Comparison of ENCODE assay signal across 12 cellular contexts in the genomic region with DNA sequence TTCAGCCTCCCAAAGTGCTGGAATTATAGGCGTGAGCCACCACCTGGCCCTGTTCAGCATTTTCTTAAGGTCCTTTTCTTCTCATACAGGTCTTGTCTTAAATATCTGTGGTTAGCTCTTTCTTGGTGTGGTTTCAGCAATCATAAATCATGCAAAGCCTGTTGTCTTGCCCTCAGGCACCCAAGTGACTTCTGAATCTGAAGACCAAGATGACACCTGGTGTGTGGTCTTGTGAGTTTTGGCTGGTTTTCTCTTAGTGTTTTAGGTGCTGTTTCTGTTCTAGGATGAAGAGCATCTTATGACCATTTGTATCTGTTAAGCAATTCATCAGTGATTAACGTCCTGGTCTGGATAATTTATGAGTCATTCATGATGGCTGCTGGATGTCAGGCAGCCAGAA. TPM values are rescaled to one million over a fixed set of nuclear protein-coding genes. Genes with fewer than 3 reads are reported as not detected.
A peak's percentile ranks its signal among the peaks of the same experiment; 100 is the strongest.
DNase-seq lines count a peak whose midpoint lies in the region; ATAC-seq and TF ChIP-seq lines count a peak whose summit lies in the region.
"Had no signal": no experiment of that assay in that cellular context is flagged by ENCODE, and none has a peak within 500 bp of the region (broad histone marks: within the 10 kb centered on the region; RNA-seq: fewer than 3 reads in every experiment).

No MANE protein-coding gene starts in this region.

- no peak overlapping the region for H3K4me3 Mint-ChIP-seq in osteocyte (ENCODE audit: unreplicated experiment)
- H3K4me3 Mint-ChIP-seq: neural crest cell had no signal

- H3K4me1 Mint-ChIP-seq in osteocyte (ENCODE audit: unreplicated experiment): no peaks in the 10 kb centered on the region
- H3K4me1 Mint-ChIP-seq: neural crest cell had no signal

- no peak overlapping the region for H3K27ac Mint-ChIP-seq in osteocyte (ENCODE audit: unreplicated experiment)

- ATAC-seq in GM21390 (IDR thresholded peaks at IDR 0.05; ENCODE audit: unreplicated experiment) (peak; percentile 82), HG03378 (IDR thresholded peaks at IDR 0.05; ENCODE audit: unreplicated experiment) (peak; percentile 68)

- H3K9me3 Mint-ChIP-seq in osteocyte (ENCODE audit: unreplicated experiment): peaks cover 5% of the 10 kb centered on the region
- H3K9me3 Mint-ChIP-seq: neural crest cell had no signal

- 14 to 25% methylated on average over 2 of the region's 2 CpGs for WGBS in lower leg skin, 2 donors

- H3K27me3 Mint-ChIP-seq in osteocyte (ENCODE audit: unreplicated experiment): peaks cover 20% of the 10 kb centered on the region

- DNase-seq in Daoy (ENCODE audit: low read depth) (peak; percentile 21), amniotic epithelial cell (ENCODE audit: low read depth) (peak; percentile 43), osteocyte (ENCODE audit: extremely low spot score, unreplicated experiment) (no peak), lower leg skin (ENCODE audit: low spot score in 2 of 2) (no peak), pons (ENCODE audit: low spot score) (no peak), SW 1271 (lab: John Stamatoyannopoulos, UW) (no peak)
- DNase-seq: activated T-cell treated with anti-CD3 and anti-CD28 coated beads, Interleukin-2, amount 50 U/mL, for 48 hours; COR-L47; stimulated activated CD8-positive, alpha-beta memory T cell treated with anti-CD3 and anti-CD28 coated beads, Interleukin-4, amount 100 ng/mL, for 48 hours had no signal

- H3K4me3 ChIP-seq in lower leg skin (ENCODE audit: low read depth, poor library complexity, severe bottlenecking): no peak overlapping the region

- TF ChIP-seq CTCF in osteocyte (IDR thresholded peaks at IDR 0.05) (no peak), lower leg skin (IDR thresholded peaks at IDR 0.05) (no peak)

- H3K36me3 Mint-ChIP-seq in osteocyte (ENCODE audit: unreplicated experiment): no peaks in the 10 kb centered on the region

- TF ChIP-seq POLR2A in lower leg skin (IDR thresholded peaks at IDR 0.05): no peak

- intact Hi-C loops in lower leg skin (cut with DNase I; ENCODE audit: low total_unique reads): no loop called here

RNA-seq across cellular contexts. Expression of a gene that starts 12.5 kb away (rescaled TPM):
- 90.3 and 113 TPM in 2 replicates for total RNA-seq in Daoy (2014; rRNA removed; shearing (Covaris generic))
- 31.9 and 35.6 TPM in 2 replicates for total RNA-seq in osteocyte
- 10 to 100 TPM; 19.5 to 40.3 (median 30.7) TPM for total RNA-seq in lower leg skin

RNA-seq across cellular contexts. Expression of a gene that starts 39.4 kb away (rescaled TPM):
- total RNA-seq in Daoy (2014; rRNA removed; shearing (Covaris generic)): 2.9 TPM in 1 of 2 replicates, not detected in the other
- 0.21 and 1.3 TPM in 2 replicates for total RNA-seq in osteocyte
- under 1 TPM in 1 of 4 donors, not detected in 3; 0.25 TPM for total RNA-seq in lower leg skin

Comparison
In these comparisons a context has a peak if more than half of its experiments do, and no peak if none do; other contexts are left out.
1. DNase-seq: peak in Daoy (single experiment) and amniotic epithelial cell (single experiment); none in osteocyte (single experiment), lower leg skin (0 of 2), pons (single experiment) and SW 1271 (0 of 2).